ENCODE assay signal across 8 cellular contexts in genomic region chr7:65750511-65751344, GRCh38.
DNase-seq lines count a peak whose midpoint lies in the region; ATAC-seq and TF ChIP-seq lines count a peak whose summit lies in the region.

No MANE protein-coding gene starts in this region.

- no peaks in the 10 kb centered on the region for H4K20me1 ChIP-seq in fibroblast of lung (ENCODE audit: control insufficient read depth, extremely low read depth, insufficient read depth, low read length)

- ATAC-seq in naive thymus-derived CD8-positive, alpha-beta T cell, result peak; percentile 97
- ATAC-seq in stimulated activated naive B cell treated with anti-CD40 and anti-IgM and Interleukin-4, amounts not matched to agents 10 μg/mL and 1 μg/mL and 100 μg/mL, for 72 hours (replicated peaks), result peak; percentile 98 to 99

- no peaks in the 10 kb centered on the region for H3K27me3 ChIP-seq in fibroblast of lung (ENCODE audit: control insufficient read depth, insufficient read depth, low read length)

- POLR2A ChIA-PET in naive thymus-derived CD8-positive, alpha-beta T cell (lab: Charles Lee), result interaction anchor here (0.5 to 3.1 kb wide), 6 partner anchors 19 to 1170 kb away, joined by 3 to 15 read pairs (median 4); partner anchors contain the start of gene TMEM248

- H3K4me1 ChIP-seq in fibroblast of lung (ENCODE audit: control insufficient read depth, extremely low read depth, insufficient read depth, low read length), result no peaks in the 10 kb centered on the region

- peak overlapping the region; percentile 87 to 97 (median 90) for H3K27ac Mint-ChIP-seq in naive thymus-derived CD8-positive, alpha-beta T cell
- H3K27ac Mint-ChIP-seq in stimulated activated naive B cell treated with anti-CD40 and anti-IgM and Interleukin-4, amounts not matched to agents 10 μg/mL and 1 μg/mL and 100 μg/mL, for 72 hours, result peak overlapping the region; percentile 94

- H3K36me3 Mint-ChIP-seq in naive thymus-derived CD8-positive, alpha-beta T cell, result peaks cover 0 to 22% (median 0%) of the 10 kb centered on the region in 3 donors
- peaks cover 0 to 3% of the 10 kb centered on the region in 2 donors for H3K36me3 Mint-ChIP-seq in stimulated activated naive B cell treated with anti-CD40 and anti-IgM and Interleukin-4, amounts not matched to agents 10 μg/mL and 1 μg/mL and 100 μg/mL, for 72 hours

- peak overlapping the region; percentile 94 to 100 (median 98) for H3K4me3 Mint-ChIP-seq in naive thymus-derived CD8-positive, alpha-beta T cell
- peak overlapping the region; percentile 90 to 94 for H3K4me3 Mint-ChIP-seq in stimulated activated naive B cell treated with anti-CD40 and anti-IgM and Interleukin-4, amounts not matched to agents 10 μg/mL and 1 μg/mL and 100 μg/mL, for 72 hours

- no peaks in the 10 kb centered on the region for H3K9me3 ChIP-seq in fibroblast of lung (ENCODE audit: control insufficient read depth, insufficient read depth, low read depth, low read length)

- no peaks in the 10 kb centered on the region for H3K27me3 Mint-ChIP-seq in naive thymus-derived CD8-positive, alpha-beta T cell
- H3K27me3 Mint-ChIP-seq in stimulated activated naive B cell treated with anti-CD40 and anti-IgM and Interleukin-4, amounts not matched to agents 10 μg/mL and 1 μg/mL and 100 μg/mL, for 72 hours, result no peaks in the 10 kb centered on the region

- peak overlapping the region; percentile 73 to 98 (median 86) for H3K4me3 ChIP-seq in fibroblast of lung (replicated peaks in 1 of 4; ENCODE audit: control extremely low read depth in 1 of 4, insufficient read depth in 1 of 4, low read depth in 3 of 4, low read length in 4 of 4)

- H3K4me1 Mint-ChIP-seq in naive thymus-derived CD8-positive, alpha-beta T cell, result peaks cover 2 to 48% (median 22%) of the 10 kb centered on the region in 4 donors
- H3K4me1 Mint-ChIP-seq in stimulated activated naive B cell treated with anti-CD40 and anti-IgM and Interleukin-4, amounts not matched to agents 10 μg/mL and 1 μg/mL and 100 μg/mL, for 72 hours, result no peaks in the 10 kb centered on the region

- peak overlapping the region; percentile 85 for H3K9ac ChIP-seq in fibroblast of lung (ENCODE audit: insufficient read depth, low read length)

- H3K27ac ChIP-seq in fibroblast of lung (ENCODE audit: insufficient read depth, low read length), result peak overlapping the region; percentile 81

- H3K79me2 ChIP-seq in fibroblast of lung (ENCODE audit: control insufficient read depth, insufficient read depth, low read length), result peaks cover 31% of the 10 kb centered on the region

- H3K9me3 Mint-ChIP-seq in naive thymus-derived CD8-positive, alpha-beta T cell, result no peaks in the 10 kb centered on the region
- no peaks in the 10 kb centered on the region for H3K9me3 Mint-ChIP-seq in stimulated activated naive B cell treated with anti-CD40 and anti-IgM and Interleukin-4, amounts not matched to agents 10 μg/mL and 1 μg/mL and 100 μg/mL, for 72 hours

- peak overlapping the region; percentile 96 for H2AFZ ChIP-seq in fibroblast of lung (ENCODE audit: low read length)

- DNase-seq in EL, result peak; percentile 90
- DNase-seq in H4 (ENCODE audit: low spot score), result peak; percentile 89
- peak; percentile 90 for DNase-seq in LHCN-M2 (ENCODE audit: low read depth)
- DNase-seq in RKO (ENCODE audit: low spot score), result peak; percentile 88
- DNase-seq in activated T-helper 1 cell treated with anti-CD3 and anti-CD28 coated beads, Interleukin-2, amount 50 U/mL, for 16 hours (ENCODE audit: low read depth in 1 of 2, low spot score in 1 of 2), result peak; percentile 73 to 81
- DNase-seq in fibroblast of lung (ENCODE audit: low read depth in 2 of 2), result peak; percentile 84 to 90
- peak; percentile 73 to 88 (median 82) for DNase-seq in naive thymus-derived CD8-positive, alpha-beta T cell
- peak; percentile 83 for DNase-seq in stimulated activated naive B cell treated with anti-CD40 and anti-IgM and Interleukin-4, amounts not matched to agents 10 μg/mL and 1 μg/mL and 100 μg/mL, for 72 hours

- peak overlapping the region; percentile 78 for H3K4me2 ChIP-seq in fibroblast of lung (ENCODE audit: extremely low read depth, insufficient read depth, low read length)

- no peaks in the 10 kb centered on the region for H3K36me3 ChIP-seq in fibroblast of lung (ENCODE audit: control insufficient read depth, insufficient read depth, low read length)

- TF ChIP-seq CTCF in fibroblast of lung (conservative IDR thresholded peaks at IDR 0.05 in 1 of 2, IDR thresholded peaks at IDR 0.05 in 1 of 2; ENCODE audit: low read depth in 1 of 2, low read length in 2 of 2), result no peak

Comparison
In these comparisons a context has a peak if more than half of its experiments do, and no peak if none do; other contexts are left out.
1. Peak in every context shown above with its lines: DNase-seq, ATAC-seq, H3K4me3 ChIP-seq and H3K27ac ChIP-seq.